In genomic region chr16:71216714-71217113, GRCh38 we compare ENCODE assay signal across 27 cellular contexts. TPM values are rescaled to one million over a fixed set of nuclear protein-coding genes. Genes with fewer than 3 reads are reported as not detected.
DNase-seq lines count a peak whose midpoint lies in the region; ATAC-seq, FAIRE-seq and TF ChIP-seq lines count a peak whose summit lies in the region.
"Had no signal": no experiment of that assay in that cellular context is flagged by ENCODE, and none has a peak within 500 bp of the region (broad histone marks: within the 10 kb centered on the region; RNA-seq: fewer than 3 reads in every experiment).

No MANE protein-coding gene starts in this region.

- H3K4me1 Mint-ChIP-seq in WTC11: peaks cover 17% of the 10 kb centered on the region
- H3K4me1 Mint-ChIP-seq: memory B cell, nephron progenitor cell had no signal

- TF ChIP-seq CTCF in GM12873 (IDR thresholded peaks at IDR 0.05; ENCODE audit: insufficient read depth, low read depth, low read length, missing control alignments) (peak; percentile 23), WTC11 (IDR thresholded peaks at IDR 0.05) (0 out of 2 replicates have a peak, but pooled peaks have one; percentile 16)

- no peak overlapping the region for H3K4me3 Mint-ChIP-seq in WTC11
- H3K4me3 Mint-ChIP-seq: activated CD8-positive, alpha-beta T cell treated with anti-CD3 and anti-CD28 coated beads for 36 hours; activated T-helper 1 cell treated with anti-CD3 and anti-CD28 coated beads, Interleukin-12 subunit alpha, Interleukin-12 subunit beta, Interleukin-2, Interleukin-4 antibody, amounts not matched to agents 30 ng/mL and 10 ng/mL and 1 ng/mL, durations not matched to agents 14 hours and 24 hours and 36 hours; memory B cell; nephron progenitor cell; T-helper 2 cell treated with Interferon-gamma antibody and Interleukin-4, amounts not matched to agents 5 μg/mL and 100 μg/mL, for 36 hours had no signal

- H3K36me3 Mint-ChIP-seq in WTC11: no peaks in the 10 kb centered on the region
- H3K36me3 Mint-ChIP-seq: memory B cell had no signal

- H3K27me3 Mint-ChIP-seq in WTC11 (ENCODE audit: low read depth): no peaks in the 10 kb centered on the region

- H3K27ac Mint-ChIP-seq in WTC11: no peak overlapping the region
- H3K27ac Mint-ChIP-seq: activated CD8-positive, alpha-beta T cell treated with anti-CD3 and anti-CD28 coated beads for 36 hours; activated T-helper 1 cell treated with anti-CD3 and anti-CD28 coated beads, Interleukin-12 subunit alpha, Interleukin-12 subunit beta, Interleukin-2, Interleukin-4 antibody, amounts not matched to agents 30 ng/mL and 10 ng/mL and 1 ng/mL, durations not matched to agents 14 hours and 24 hours and 36 hours; memory B cell; nephron progenitor cell; T-helper 2 cell treated with Interferon-gamma antibody and Interleukin-4, amounts not matched to agents 5 μg/mL and 100 μg/mL, for 36 hours had no signal

- ATAC-seq in WTC11: peak; percentile 77
- ATAC-seq: activated CD8-positive, alpha-beta T cell treated with anti-CD3 and anti-CD28 coated beads for 36 hours; body of pancreas; GM12878; left lobe of liver; pancreas had no signal

- FAIRE-seq in frontal cortex (lab: Jason Lieb, UNC): no peak
- FAIRE-seq: endothelial cell of umbilical vein, GM12878, pancreas had no signal

- H3K9me3 Mint-ChIP-seq in WTC11: peaks cover 3% of the 10 kb centered on the region
- H3K9me3 Mint-ChIP-seq: activated T-helper 1 cell treated with anti-CD3 and anti-CD28 coated beads, Interleukin-12 subunit alpha, Interleukin-12 subunit beta, Interleukin-2, Interleukin-4 antibody, amounts not matched to agents 30 ng/mL and 10 ng/mL and 1 ng/mL, durations not matched to agents 14 hours and 24 hours and 36 hours; memory B cell; T-helper 2 cell treated with Interferon-gamma antibody and Interleukin-4, amounts not matched to agents 5 μg/mL and 100 μg/mL, for 36 hours had no signal

- CTCF ChIA-PET in WTC11 (lab: Charles Lee): no interaction called here

- POLR2A ChIA-PET in WTC11 (lab: Charles Lee): no interaction called here

- DNase-seq in NCI-H146 (lab: John Stamatoyannopoulos, UW): peak; percentile 6
- DNase-seq in NCI-H146 treated with DMSO at 0.1 percent for 48 hours (lab: John Stamatoyannopoulos, UW; ENCODE audit: unreplicated experiment): no peak
- DNase-seq in WTC11 (ENCODE audit: low spot score): peak; percentile 15
- DNase-seq in iPS-NIHi7 (ENCODE audit: extremely low spot score): peak; percentile 20
- DNase-seq in NCI-H510A treated with DMSO at 0.1 percent for 48 hours (lab: John Stamatoyannopoulos, UW): no peak
- no peak for DNase-seq in frontal cortex (ENCODE audit: low spot score in 2 of 2)
- no peak for DNase-seq in NCI-H226
- DNase-seq: 8988T; activated CD8-positive, alpha-beta memory T cell treated with anti-CD3 and anti-CD28 coated beads, Interleukin-2, amount 50 U/mL, for 48 hours; activated CD8-positive, alpha-beta T cell treated with anti-CD3 and anti-CD28 coated beads for 36 hours; activated naive CD4-positive, alpha-beta T cell treated with anti-CD3 and anti-CD28 coated beads, Interleukin-2, amount 50 U/mL, for 16 hours; body of pancreas; NCI-H446 treated with DMSO at 0.1 percent for 48 hours; nephron progenitor cell; pancreas; Peyer's patch; SHP77; stimulated activated naive CD4-positive, alpha-beta T cell treated with Interleukin-2 at 50 U/mL for 16 hours; upper lobe of left lung had no signal

TF ChIP-seq in WTC11, 78 proteins besides CTCF, POLR2A, EP300 and RAD21:
- TF ChIP-seq, protein P1, sequence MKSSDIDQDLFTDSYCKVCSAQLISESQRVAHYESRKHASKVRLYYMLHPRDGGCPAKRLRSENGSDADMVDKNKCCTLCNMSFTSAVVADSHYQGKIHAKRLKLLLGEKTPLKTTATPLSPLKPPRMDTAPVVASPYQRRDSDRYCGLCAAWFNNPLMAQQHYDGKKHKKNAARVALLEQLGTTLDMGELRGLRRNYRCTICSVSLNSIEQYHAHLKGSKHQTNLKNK (CRISPR knock-in tag; IDR thresholded peaks at IDR 0.05): no peak
- TF ChIP-seq, protein P2, sequence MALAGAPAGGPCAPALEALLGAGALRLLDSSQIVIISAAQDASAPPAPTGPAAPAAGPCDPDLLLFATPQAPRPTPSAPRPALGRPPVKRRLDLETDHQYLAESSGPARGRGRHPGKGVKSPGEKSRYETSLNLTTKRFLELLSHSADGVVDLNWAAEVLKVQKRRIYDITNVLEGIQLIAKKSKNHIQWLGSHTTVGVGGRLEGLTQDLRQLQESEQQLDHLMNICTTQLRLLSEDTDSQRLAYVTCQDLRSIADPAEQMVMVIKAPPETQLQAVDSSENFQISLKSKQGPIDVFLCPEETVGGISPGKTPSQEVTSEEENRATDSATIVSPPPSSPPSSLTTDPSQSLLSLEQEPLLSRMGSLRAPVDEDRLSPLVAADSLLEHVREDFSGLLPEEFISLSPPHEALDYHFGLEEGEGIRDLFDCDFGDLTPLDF (CRISPR knock-in tag; IDR thresholded peaks at IDR 0.05): no peak
- TF ChIP-seq CDX4 (CRISPR knock-in tag; IDR thresholded peaks at IDR 0.05; ENCODE audit: borderline replicate concordance) (no peak), TCF7 (CRISPR knock-in tag; IDR thresholded peaks at IDR 0.05; ENCODE audit: low read depth) (no peak), ESRRA (CRISPR knock-in tag; IDR thresholded peaks at IDR 0.05; ENCODE audit: borderline replicate concordance) (no peak), E2F5 (CRISPR knock-in tag; IDR thresholded peaks at IDR 0.05) (no peak), ZNF281 (CRISPR knock-in tag; IDR thresholded peaks at IDR 0.05) (no peak), NFE2L1 (CRISPR knock-in tag; IDR thresholded peaks at IDR 0.05) (no peak), ZNF232 (CRISPR knock-in tag; IDR thresholded peaks at IDR 0.05) (no peak), ZNF512 (CRISPR knock-in tag; IDR thresholded peaks at IDR 0.05; ENCODE audit: borderline replicate concordance) (no peak), NR3C1 (CRISPR knock-in tag; conservative IDR thresholded peaks at IDR 0.05; ENCODE audit: low read depth) (no peak), MAX (CRISPR knock-in tag; IDR thresholded peaks at IDR 0.05) (no peak), MXD4 (CRISPR knock-in tag; IDR thresholded peaks at IDR 0.05; ENCODE audit: borderline replicate concordance) (no peak)

RNA-seq across cellular contexts. Expression of gene HYDIN, which starts 13.8 kb away (rescaled TPM):
- total RNA-seq in WTC11 (2021) (2.6 to 3.3 TPM (median 3.0 TPM) in 3 replicates), frontal cortex (19.2 TPM)
- total RNA-seq: activated CD8-positive, alpha-beta T cell treated with anti-CD3 and anti-CD28 coated beads for 36 hours; activated T-helper 1 cell treated with anti-CD3 and anti-CD28 coated beads, Interleukin-12 subunit alpha, Interleukin-12 subunit beta, Interleukin-2, Interleukin-4 antibody, amounts not matched to agents 30 ng/mL and 10 ng/mL and 1 ng/mL, durations not matched to agents 14 hours and 24 hours and 36 hours; endothelial cell of umbilical vein; glomerular endothelial cell; GM12878 had no signal

Comparison
In these comparisons a context has a peak if more than half of its experiments do, and no peak if none do; other contexts are left out.
1. DNase-seq: peak in NCI-H146 (single experiment), WTC11 (single experiment) and iPS-NIHi7 (single experiment); none in NCI-H146 treated with DMSO at 0.1 percent for 48 hours (single experiment), NCI-H510A treated with DMSO at 0.1 percent for 48 hours (single experiment), frontal cortex (0 of 2) and NCI-H226 (single experiment).